ENCODE assay signal across 1 cellular context in genomic region chr4:147286846-147287587, GRCh38.
TF ChIP-seq lines count a peak whose summit lies in the region.

No MANE protein-coding gene starts in this region.

TF ChIP-seq in IMR-90, 13 proteins besides CTCF, POLR2A, EP300 and RAD21 (continued from another document):
- no peak for TF ChIP-seq FOS (IDR thresholded peaks at IDR 0.05; ENCODE audit: low read depth, low read length)
- no peak for TF ChIP-seq USF2 (IDR thresholded peaks at IDR 0.05; ENCODE audit: low read depth, low read length)
- no peak for TF ChIP-seq SMC3 (IDR thresholded peaks at IDR 0.05; ENCODE audit: low read depth, low read length)
- TF ChIP-seq RCOR1 (IDR thresholded peaks at IDR 0.05; ENCODE audit: insufficient replicate concordance, low read length), result no peak
- TF ChIP-seq BHLHE40 (IDR thresholded peaks at IDR 0.05; ENCODE audit: low read depth, low read length), result no peak
- no peak for TF ChIP-seq MAFK (IDR thresholded peaks at IDR 0.05; ENCODE audit: low read depth, low read length)
TF ChIP-seq in IMR-90: peak in this region for 0.
